ENCODE assay signal across 1 cellular context in the genomic region with DNA sequence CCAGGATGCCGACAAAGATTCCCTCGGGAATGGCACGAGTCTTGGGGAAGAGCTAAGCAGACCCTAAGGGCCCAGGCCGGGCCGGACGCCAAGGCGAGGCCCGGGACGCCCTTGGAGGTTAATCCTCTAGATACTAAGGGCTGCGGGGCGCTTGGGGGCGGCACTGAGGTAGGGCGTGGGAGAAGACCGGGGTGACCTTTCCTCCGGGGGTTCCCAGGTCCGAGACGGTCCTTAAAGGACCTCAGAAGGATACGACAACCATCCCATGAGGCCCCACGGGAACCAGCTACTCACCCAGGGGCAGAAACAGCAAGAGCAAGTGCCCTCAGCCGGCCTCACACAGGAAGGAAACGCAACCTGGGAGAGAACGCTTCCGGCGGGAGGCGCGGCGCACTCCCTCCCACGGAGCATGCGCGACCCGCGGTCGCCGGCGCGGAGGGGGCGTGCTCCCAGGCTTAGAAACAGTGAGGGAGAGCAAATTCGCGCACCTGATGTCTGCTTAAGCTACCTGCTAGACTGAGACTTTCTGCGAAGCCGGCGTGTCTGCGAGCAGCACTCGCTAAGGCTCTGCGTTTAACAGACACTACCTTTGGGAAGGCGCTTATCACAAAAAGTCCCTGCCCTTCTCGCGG.
A peak's percentile ranks its signal among the peaks of the same experiment; 100 is the strongest.
TF ChIP-seq lines count a peak whose summit lies in the region.

A gene with protein sequence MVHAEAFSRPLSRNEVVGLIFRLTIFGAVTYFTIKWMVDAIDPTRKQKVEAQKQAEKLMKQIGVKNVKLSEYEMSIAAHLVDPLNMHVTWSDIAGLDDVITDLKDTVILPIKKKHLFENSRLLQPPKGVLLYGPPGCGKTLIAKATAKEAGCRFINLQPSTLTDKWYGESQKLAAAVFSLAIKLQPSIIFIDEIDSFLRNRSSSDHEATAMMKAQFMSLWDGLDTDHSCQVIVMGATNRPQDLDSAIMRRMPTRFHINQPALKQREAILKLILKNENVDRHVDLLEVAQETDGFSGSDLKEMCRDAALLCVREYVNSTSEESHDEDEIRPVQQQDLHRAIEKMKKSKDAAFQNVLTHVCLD (minus strand): TSS at position 354 of the 632 bp plus-strand sequence. CDS start 3,627 bp downstream, outside the sequence.

TF ChIP-seq in HepG2, 621 proteins besides CTCF, POLR2A, EP300 and RAD21 (continued from another document and continues in another):
- TF ChIP-seq ZNF766 (CRISPR knock-in tag; IDR thresholded peaks at IDR 0.05; ENCODE audit: borderline replicate concordance) (peak; percentile 67; the same call in 1 of the 2 replicates), ZNF354B (CRISPR knock-in tag; IDR thresholded peaks at IDR 0.05) (no peak), KLF12 (CRISPR knock-in tag; IDR thresholded peaks at IDR 0.05; ENCODE audit: borderline replicate concordance) (peak; percentile 72; the same call in 1 of the 2 replicates), NFYC (CRISPR knock-in tag; IDR thresholded peaks at IDR 0.05) (no peak), DPF2 (CRISPR knock-in tag; IDR thresholded peaks at IDR 0.05; ENCODE audit: borderline replicate concordance, low read depth) (no peak), NCOA5 (CRISPR knock-in tag; IDR thresholded peaks at IDR 0.05) (no peak), HCFC1 (IDR thresholded peaks at IDR 0.05; ENCODE audit: low read depth, low read length) (no peak), PPARG (CRISPR knock-in tag; conservative IDR thresholded peaks at IDR 0.05) (0 out of 2 replicates have a peak, but pooled peaks have one; percentile 10), REPIN1 (CRISPR knock-in tag; IDR thresholded peaks at IDR 0.05; ENCODE audit: borderline replicate concordance, low read depth) (peak; percentile 63; the same call in 1 of the 2 replicates), ZNF326 (CRISPR knock-in tag; IDR thresholded peaks at IDR 0.05; ENCODE audit: borderline replicate concordance) (no peak), BCL6 (CRISPR knock-in tag; IDR thresholded peaks at IDR 0.05) (no peak), ZNF367 (CRISPR knock-in tag; IDR thresholded peaks at IDR 0.05; ENCODE audit: borderline replicate concordance) (no peak), NFE2L1 (CRISPR knock-in tag; IDR thresholded peaks at IDR 0.05; ENCODE audit: borderline replicate concordance) (no peak)
- TF ChIP-seq, protein P1, sequence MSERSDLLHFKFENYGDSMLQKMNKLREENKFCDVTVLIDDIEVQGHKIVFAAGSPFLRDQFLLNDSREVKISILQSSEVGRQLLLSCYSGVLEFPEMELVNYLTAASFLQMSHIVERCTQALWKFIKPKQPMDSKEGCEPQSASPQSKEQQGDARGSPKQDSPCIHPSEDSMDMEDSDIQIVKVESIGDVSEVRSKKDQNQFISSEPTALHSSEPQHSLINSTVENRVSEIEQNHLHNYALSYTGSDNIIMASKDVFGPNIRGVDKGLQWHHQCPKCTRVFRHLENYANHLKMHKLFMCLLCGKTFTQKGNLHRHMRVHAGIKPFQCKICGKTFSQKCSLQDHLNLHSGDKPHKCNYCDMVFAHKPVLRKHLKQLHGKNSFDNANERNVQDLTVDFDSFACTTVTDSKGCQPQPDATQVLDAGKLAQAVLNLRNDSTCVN (CRISPR knock-in tag; IDR thresholded peaks at IDR 0.05; ENCODE audit: borderline replicate concordance) = no peak
- TF ChIP-seq, protein P2, sequence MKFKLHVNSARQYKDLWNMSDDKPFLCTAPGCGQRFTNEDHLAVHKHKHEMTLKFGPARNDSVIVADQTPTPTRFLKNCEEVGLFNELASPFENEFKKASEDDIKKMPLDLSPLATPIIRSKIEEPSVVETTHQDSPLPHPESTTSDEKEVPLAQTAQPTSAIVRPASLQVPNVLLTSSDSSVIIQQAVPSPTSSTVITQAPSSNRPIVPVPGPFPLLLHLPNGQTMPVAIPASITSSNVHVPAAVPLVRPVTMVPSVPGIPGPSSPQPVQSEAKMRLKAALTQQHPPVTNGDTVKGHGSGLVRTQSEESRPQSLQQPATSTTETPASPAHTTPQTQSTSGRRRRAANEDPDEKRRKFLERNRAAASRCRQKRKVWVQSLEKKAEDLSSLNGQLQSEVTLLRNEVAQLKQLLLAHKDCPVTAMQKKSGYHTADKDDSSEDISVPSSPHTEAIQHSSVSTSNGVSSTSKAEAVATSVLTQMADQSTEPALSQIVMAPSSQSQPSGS (CRISPR knock-in tag; IDR thresholded peaks at IDR 0.05) = 0 out of 2 replicates have a peak, but pooled peaks have one; percentile 32
- TF ChIP-seq, protein P3, sequence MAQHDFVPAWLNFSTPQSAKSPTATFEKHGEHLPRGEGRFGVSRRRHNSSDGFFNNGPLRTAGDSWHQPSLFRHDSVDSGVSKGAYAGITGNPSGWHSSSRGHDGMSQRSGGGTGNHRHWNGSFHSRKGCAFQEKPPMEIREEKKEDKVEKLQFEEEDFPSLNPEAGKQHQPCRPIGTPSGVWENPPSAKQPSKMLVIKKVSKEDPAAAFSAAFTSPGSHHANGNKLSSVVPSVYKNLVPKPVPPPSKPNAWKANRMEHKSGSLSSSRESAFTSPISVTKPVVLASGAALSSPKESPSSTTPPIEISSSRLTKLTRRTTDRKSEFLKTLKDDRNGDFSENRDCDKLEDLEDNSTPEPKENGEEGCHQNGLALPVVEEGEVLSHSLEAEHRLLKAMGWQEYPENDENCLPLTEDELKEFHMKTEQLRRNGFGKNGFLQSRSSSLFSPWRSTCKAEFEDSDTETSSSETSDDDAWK (CRISPR knock-in tag; IDR thresholded peaks at IDR 0.05) = no peak
- TF ChIP-seq, protein P4, sequence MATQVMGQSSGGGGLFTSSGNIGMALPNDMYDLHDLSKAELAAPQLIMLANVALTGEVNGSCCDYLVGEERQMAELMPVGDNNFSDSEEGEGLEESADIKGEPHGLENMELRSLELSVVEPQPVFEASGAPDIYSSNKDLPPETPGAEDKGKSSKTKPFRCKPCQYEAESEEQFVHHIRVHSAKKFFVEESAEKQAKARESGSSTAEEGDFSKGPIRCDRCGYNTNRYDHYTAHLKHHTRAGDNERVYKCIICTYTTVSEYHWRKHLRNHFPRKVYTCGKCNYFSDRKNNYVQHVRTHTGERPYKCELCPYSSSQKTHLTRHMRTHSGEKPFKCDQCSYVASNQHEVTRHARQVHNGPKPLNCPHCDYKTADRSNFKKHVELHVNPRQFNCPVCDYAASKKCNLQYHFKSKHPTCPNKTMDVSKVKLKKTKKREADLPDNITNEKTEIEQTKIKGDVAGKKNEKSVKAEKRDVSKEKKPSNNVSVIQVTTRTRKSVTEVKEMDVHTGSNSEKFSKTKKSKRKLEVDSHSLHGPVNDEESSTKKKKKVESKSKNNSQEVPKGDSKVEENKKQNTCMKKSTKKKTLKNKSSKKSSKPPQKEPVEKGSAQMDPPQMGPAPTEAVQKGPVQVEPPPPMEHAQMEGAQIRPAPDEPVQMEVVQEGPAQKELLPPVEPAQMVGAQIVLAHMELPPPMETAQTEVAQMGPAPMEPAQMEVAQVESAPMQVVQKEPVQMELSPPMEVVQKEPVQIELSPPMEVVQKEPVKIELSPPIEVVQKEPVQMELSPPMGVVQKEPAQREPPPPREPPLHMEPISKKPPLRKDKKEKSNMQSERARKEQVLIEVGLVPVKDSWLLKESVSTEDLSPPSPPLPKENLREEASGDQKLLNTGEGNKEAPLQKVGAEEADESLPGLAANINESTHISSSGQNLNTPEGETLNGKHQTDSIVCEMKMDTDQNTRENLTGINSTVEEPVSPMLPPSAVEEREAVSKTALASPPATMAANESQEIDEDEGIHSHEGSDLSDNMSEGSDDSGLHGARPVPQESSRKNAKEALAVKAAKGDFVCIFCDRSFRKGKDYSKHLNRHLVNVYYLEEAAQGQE (IDR thresholded peaks at IDR 0.05; ENCODE audit: borderline replicate concordance in 1 of 2, low read depth in 1 of 2, low read length in 2 of 2) = no peak; a peak in 1 of 4 replicates
- TF ChIP-seq, protein P5, sequence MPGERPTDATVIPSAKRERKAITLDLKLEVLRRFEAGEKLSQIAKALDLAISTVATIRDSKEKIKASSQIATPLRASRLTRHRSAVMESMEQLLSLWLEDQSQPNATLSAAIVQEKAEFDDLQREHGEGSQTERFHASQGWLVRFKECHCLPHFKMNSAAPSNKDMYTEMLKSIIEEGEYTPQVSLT (CRISPR knock-in tag; IDR thresholded peaks at IDR 0.05; ENCODE audit: borderline replicate concordance, low read depth) = no peak
- TF ChIP-seq, protein P6, sequence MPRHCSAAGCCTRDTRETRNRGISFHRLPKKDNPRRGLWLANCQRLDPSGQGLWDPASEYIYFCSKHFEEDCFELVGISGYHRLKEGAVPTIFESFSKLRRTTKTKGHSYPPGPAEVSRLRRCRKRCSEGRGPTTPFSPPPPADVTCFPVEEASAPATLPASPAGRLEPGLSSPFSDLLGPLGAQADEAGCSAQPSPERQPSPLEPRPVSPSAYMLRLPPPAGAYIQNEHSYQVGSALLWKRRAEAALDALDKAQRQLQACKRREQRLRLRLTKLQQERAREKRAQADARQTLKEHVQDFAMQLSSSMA (CRISPR knock-in tag; IDR thresholded peaks at IDR 0.05) = no peak; the same call in 1 of the 2 replicates
- TF ChIP-seq, protein P7, sequence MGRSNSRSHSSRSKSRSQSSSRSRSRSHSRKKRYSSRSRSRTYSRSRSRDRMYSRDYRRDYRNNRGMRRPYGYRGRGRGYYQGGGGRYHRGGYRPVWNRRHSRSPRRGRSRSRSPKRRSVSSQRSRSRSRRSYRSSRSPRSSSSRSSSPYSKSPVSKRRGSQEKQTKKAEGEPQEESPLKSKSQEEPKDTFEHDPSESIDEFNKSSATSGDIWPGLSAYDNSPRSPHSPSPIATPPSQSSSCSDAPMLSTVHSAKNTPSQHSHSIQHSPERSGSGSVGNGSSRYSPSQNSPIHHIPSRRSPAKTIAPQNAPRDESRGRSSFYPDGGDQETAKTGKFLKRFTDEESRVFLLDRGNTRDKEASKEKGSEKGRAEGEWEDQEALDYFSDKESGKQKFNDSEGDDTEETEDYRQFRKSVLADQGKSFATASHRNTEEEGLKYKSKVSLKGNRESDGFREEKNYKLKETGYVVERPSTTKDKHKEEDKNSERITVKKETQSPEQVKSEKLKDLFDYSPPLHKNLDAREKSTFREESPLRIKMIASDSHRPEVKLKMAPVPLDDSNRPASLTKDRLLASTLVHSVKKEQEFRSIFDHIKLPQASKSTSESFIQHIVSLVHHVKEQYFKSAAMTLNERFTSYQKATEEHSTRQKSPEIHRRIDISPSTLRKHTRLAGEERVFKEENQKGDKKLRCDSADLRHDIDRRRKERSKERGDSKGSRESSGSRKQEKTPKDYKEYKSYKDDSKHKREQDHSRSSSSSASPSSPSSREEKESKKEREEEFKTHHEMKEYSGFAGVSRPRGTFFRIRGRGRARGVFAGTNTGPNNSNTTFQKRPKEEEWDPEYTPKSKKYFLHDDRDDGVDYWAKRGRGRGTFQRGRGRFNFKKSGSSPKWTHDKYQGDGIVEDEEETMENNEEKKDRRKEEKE (IDR thresholded peaks at IDR 0.05) = no peak
- TF ChIP-seq, protein P8, sequence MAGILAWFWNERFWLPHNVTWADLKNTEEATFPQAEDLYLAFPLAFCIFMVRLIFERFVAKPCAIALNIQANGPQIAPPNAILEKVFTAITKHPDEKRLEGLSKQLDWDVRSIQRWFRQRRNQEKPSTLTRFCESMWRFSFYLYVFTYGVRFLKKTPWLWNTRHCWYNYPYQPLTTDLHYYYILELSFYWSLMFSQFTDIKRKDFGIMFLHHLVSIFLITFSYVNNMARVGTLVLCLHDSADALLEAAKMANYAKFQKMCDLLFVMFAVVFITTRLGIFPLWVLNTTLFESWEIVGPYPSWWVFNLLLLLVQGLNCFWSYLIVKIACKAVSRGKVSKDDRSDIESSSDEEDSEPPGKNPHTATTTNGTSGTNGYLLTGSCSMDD (CRISPR knock-in tag; IDR thresholded peaks at IDR 0.05) = no peak
- TF ChIP-seq, protein P9, sequence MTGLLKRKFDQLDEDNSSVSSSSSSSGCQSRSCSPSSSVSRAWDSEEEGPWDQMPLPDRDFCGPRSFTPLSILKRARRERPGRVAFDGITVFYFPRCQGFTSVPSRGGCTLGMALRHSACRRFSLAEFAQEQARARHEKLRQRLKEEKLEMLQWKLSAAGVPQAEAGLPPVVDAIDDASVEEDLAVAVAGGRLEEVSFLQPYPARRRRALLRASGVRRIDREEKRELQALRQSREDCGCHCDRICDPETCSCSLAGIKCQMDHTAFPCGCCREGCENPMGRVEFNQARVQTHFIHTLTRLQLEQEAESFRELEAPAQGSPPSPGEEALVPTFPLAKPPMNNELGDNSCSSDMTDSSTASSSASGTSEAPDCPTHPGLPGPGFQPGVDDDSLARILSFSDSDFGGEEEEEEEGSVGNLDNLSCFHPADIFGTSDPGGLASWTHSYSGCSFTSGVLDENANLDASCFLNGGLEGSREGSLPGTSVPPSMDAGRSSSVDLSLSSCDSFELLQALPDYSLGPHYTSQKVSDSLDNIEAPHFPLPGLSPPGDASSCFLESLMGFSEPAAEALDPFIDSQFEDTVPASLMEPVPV (CRISPR knock-in tag; IDR thresholded peaks at IDR 0.05) = peak; percentile 85
